27 cellular contexts compared by ENCODE assay signal in genomic region chr9:37379835-37380234, GRCh38.
"Had no signal": no experiment of that assay in that cellular context is flagged by ENCODE, and none has a peak within 500 bp of the region (broad histone marks: within the 10 kb centered on the region; RNA-seq: fewer than 3 reads in every experiment).

No MANE protein-coding gene starts in this region.

- H3K4me1 Mint-ChIP-seq: nephron had no signal

- H3K36me3 ChIP-seq: adrenal gland, esophagus squamous epithelium, left lung, lower lobe of right lung had no signal

- H3K9me3 Mint-ChIP-seq: activated naive CD4-positive, alpha-beta T cell treated with anti-CD3 and anti-CD28 coated beads for 36 hours; activated naive CD8-positive, alpha-beta T cell treated with anti-CD3 and anti-CD28 coated beads for 36 hours; nephron had no signal

- ATAC-seq: activated CD4-positive, CD25-positive, alpha-beta regulatory T cell treated with anti-CD3 and anti-CD28 coated beads, Interleukin-2, amount 50 U/mL, for 24 hours; body of pancreas; left lung; lower lobe of right lung; mucosa of descending colon; sciatic nerve had no signal

- DNase-seq: activated CD4-positive, alpha-beta T cell treated with anti-CD3 and anti-CD28 coated beads for 48 hours; activated CD4-positive, alpha-beta T cell treated with anti-CD3 and anti-CD28 coated beads, Interleukin-2, amount 50 U/mL, for 48 hours; activated CD8-positive, alpha-beta memory T cell treated with anti-CD3 and anti-CD28 coated beads for 24 hours; activated effector memory CD4-positive, alpha-beta T cell treated with anti-CD3 and anti-CD28 coated beads, Interleukin-2, amount 50 U/mL, for 16 hours; activated naive CD4-positive, alpha-beta T cell treated with anti-CD3 and anti-CD28 coated beads for 36 hours; activated naive CD8-positive, alpha-beta T cell treated with anti-CD3 and anti-CD28 coated beads for 36 hours; adrenal gland; aorta; body of pancreas; dermis blood vessel endothelial cell; effector CD4-positive, alpha-beta T cell; esophagus squamous epithelium; foreskin melanocyte; left lung; lower lobe of right lung; mucosa of descending colon; stimulated activated CD4-positive, alpha-beta T cell treated with anti-CD3 and anti-CD28 coated beads, Interleukin-12 subunit alpha, Interleukin-12 subunit beta, amount 100 ng/mL, for 4 hours; stimulated activated CD4-positive, alpha-beta T cell treated with anti-CD3 and anti-CD28 coated beads, Interleukin-4, amount 100 ng/mL, for 1 hour; T-helper 9 cell had no signal

- H3K4me3 ChIP-seq: adrenal gland, body of pancreas, esophagus squamous epithelium, left lung, lower lobe of right lung, mucosa of descending colon, skin epidermis, tibial nerve had no signal

- H3K4me3 Mint-ChIP-seq: activated naive CD4-positive, alpha-beta T cell treated with anti-CD3 and anti-CD28 coated beads for 36 hours; activated naive CD8-positive, alpha-beta T cell treated with anti-CD3 and anti-CD28 coated beads for 36 hours; nephron; T-helper 1 cell treated with Interleukin-12 subunit alpha and Interleukin-12 subunit beta and Interleukin-4 antibody, amounts not matched to agents 30 μg/mL and 1 μg/mL, for 36 hours had no signal

- H3K9me3 ChIP-seq: adrenal gland, body of pancreas, esophagus squamous epithelium, left lung, lower lobe of right lung, mucosa of descending colon, tibial nerve had no signal

- H3K27ac Mint-ChIP-seq: activated naive CD4-positive, alpha-beta T cell treated with anti-CD3 and anti-CD28 coated beads for 36 hours; activated naive CD8-positive, alpha-beta T cell treated with anti-CD3 and anti-CD28 coated beads for 36 hours; nephron; T-helper 1 cell treated with Interleukin-12 subunit alpha and Interleukin-12 subunit beta and Interleukin-4 antibody, amounts not matched to agents 30 μg/mL and 1 μg/mL, for 36 hours had no signal

- H3K4me1 ChIP-seq: adrenal gland, body of pancreas, esophagus squamous epithelium, left lung, lower lobe of right lung, tibial nerve had no signal

- H3K27ac ChIP-seq: adrenal gland, body of pancreas, epithelial cell of prostate, esophagus squamous epithelium, left lung, lower lobe of right lung, skin epidermis, tibial nerve, VCaP had no signal
